11 cellular contexts compared by ENCODE assay signal in the genomic region with DNA sequence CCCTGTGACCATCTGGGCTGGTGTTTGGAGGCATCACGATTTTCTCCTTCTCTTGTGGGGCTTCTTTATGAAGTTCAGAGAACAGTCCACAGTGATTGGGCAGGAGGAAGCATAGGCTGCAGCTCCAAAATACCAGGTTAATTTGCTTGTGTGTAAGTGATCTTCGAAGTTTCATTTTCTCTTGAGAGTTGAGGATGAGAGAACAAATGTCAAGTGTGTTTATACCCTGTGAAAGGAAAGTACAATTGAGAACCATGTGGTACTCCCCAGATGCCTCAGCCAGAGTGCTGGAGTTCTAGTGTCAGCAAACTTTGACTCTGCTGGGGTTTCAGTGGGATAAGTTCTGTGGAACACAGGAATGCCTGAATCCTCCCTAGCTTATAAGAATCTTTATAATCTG.
A peak's percentile ranks its signal among the peaks of the same experiment; 100 is the strongest.
DNase-seq lines count a peak whose midpoint lies in the region; ATAC-seq and TF ChIP-seq lines count a peak whose summit lies in the region.
"Had no signal": no experiment of that assay in that cellular context is flagged by ENCODE, and none has a peak within 500 bp of the region (broad histone marks: within the 10 kb centered on the region; RNA-seq: fewer than 3 reads in every experiment).

No MANE protein-coding gene starts in this region.

- no peaks in the 10 kb centered on the region for H3K27me3 Mint-ChIP-seq in activated T-helper 17 cell treated with anti-CD3 and anti-CD28 coated beads, Interleukin-2, amount 50 U/mL, for 72 hours
- H3K27me3 Mint-ChIP-seq in type B pancreatic cell (peaks cover 51% of the 10 kb centered on the region), CD14-positive monocyte (ENCODE audit: low read depth in 3 of 3) (peaks cover 0 to 7% (median 5%) of the 10 kb centered on the region in 3 donors)

- peak overlapping the region; percentile 14 for H3K27ac Mint-ChIP-seq in activated T-helper 17 cell treated with anti-CD3 and anti-CD28 coated beads, Interleukin-2, amount 50 U/mL, for 72 hours
- H3K27ac Mint-ChIP-seq in type B pancreatic cell, result no peak overlapping the region
- H3K27ac Mint-ChIP-seq in CD14-positive monocyte, result no peak overlapping the region
- H3K27ac Mint-ChIP-seq: progenitor cell of endocrine pancreas, WTC11 had no signal

- intact Hi-C loops in CD14-positive monocyte (cut with micrococcal nuclease), result no loop called here

- ATAC-seq in GM18861 (IDR thresholded peaks at IDR 0.05; ENCODE audit: unreplicated experiment), result peak; percentile 73
- ATAC-seq in GM21367 (IDR thresholded peaks at IDR 0.05; ENCODE audit: unreplicated experiment), result peak; percentile 77
- peak; percentile 86 for ATAC-seq in HG03064 (IDR thresholded peaks at IDR 0.05; ENCODE audit: low read depth, unreplicated experiment)
- ATAC-seq in activated T-helper 17 cell treated with anti-CD3 and anti-CD28 coated beads, Interleukin-2, amount 50 U/mL, for 72 hours (replicated peaks), result peak; percentile 69

- no peaks in the 10 kb centered on the region for H3K9me3 Mint-ChIP-seq in activated T-helper 17 cell treated with anti-CD3 and anti-CD28 coated beads, Interleukin-2, amount 50 U/mL, for 72 hours
- no peaks in the 10 kb centered on the region for H3K9me3 Mint-ChIP-seq in type B pancreatic cell
- H3K9me3 Mint-ChIP-seq in CD14-positive monocyte, result no peaks in the 10 kb centered on the region
- H3K9me3 Mint-ChIP-seq: WTC11 had no signal

- H3K36me3 Mint-ChIP-seq in activated T-helper 17 cell treated with anti-CD3 and anti-CD28 coated beads, Interleukin-2, amount 50 U/mL, for 72 hours (ENCODE audit: low read depth), result no peaks in the 10 kb centered on the region
- H3K36me3 Mint-ChIP-seq in type B pancreatic cell (no peaks in the 10 kb centered on the region), CD14-positive monocyte (no peaks in the 10 kb centered on the region)
- H3K36me3 Mint-ChIP-seq: WTC11 had no signal

- H3K4me3 Mint-ChIP-seq in activated T-helper 17 cell treated with anti-CD3 and anti-CD28 coated beads, Interleukin-2, amount 50 U/mL, for 72 hours, result no peak overlapping the region
- H3K4me3 Mint-ChIP-seq in type B pancreatic cell, result no peak overlapping the region
- no peak overlapping the region for H3K4me3 Mint-ChIP-seq in CD14-positive monocyte
- H3K4me3 Mint-ChIP-seq: WTC11 had no signal

- TF ChIP-seq CTCF in type B pancreatic cell (conservative IDR thresholded peaks at IDR 0.05) (no peak), CD14-positive monocyte (IDR thresholded peaks at IDR 0.05) (no peak)

- DNase-seq in MV-4-11 (lab: John Stamatoyannopoulos, UW) (no peak), NCI-H510A treated with DMSO at 0.1 percent for 48 hours (lab: John Stamatoyannopoulos, UW) (no peak), type B pancreatic cell (ENCODE audit: extremely low spot score, unreplicated experiment) (no peak), CD14-positive monocyte (ENCODE audit: low spot score) (no peak)
- DNase-seq: NCI-H1092 had no signal

- peaks cover 7% of the 10 kb centered on the region for H3K4me1 Mint-ChIP-seq in activated T-helper 17 cell treated with anti-CD3 and anti-CD28 coated beads, Interleukin-2, amount 50 U/mL, for 72 hours
- H3K4me1 Mint-ChIP-seq in type B pancreatic cell (ENCODE audit: unreplicated experiment), result peaks cover 34% of the 10 kb centered on the region
- H3K4me1 Mint-ChIP-seq in CD14-positive monocyte, result no peaks in the 10 kb centered on the region
